Comparison of ENCODE assay signal across 11 cellular contexts in genomic region chr5:32388429-32389111, GRCh38. TPM values are rescaled to one million over a fixed set of nuclear protein-coding genes. Genes with fewer than 3 reads are reported as not detected.
DNase-seq lines count a peak whose midpoint lies in the region; ATAC-seq and TF ChIP-seq lines count a peak whose summit lies in the region.
"Had no signal": no experiment of that assay in that cellular context is flagged by ENCODE, and none has a peak within 500 bp of the region (broad histone marks: within the 10 kb centered on the region; RNA-seq: fewer than 3 reads in every experiment).

No MANE protein-coding gene starts in this region.

- H3K27ac ChIP-seq in dorsolateral prefrontal cortex = peak overlapping the region in 57 of 59 donors; percentile 4 to 92 (median 71)
- H3K27ac ChIP-seq: RWPE1 had no signal

- no peaks in the 10 kb centered on the region for H3K27me3 Mint-ChIP-seq in activated CD8-positive, alpha-beta memory T cell treated with anti-CD3 and anti-CD28 coated beads, Interleukin-2, amount 10 ng/mL, durations not matched to agents 7 days and 5 days

- ATAC-seq in activated CD8-positive, alpha-beta memory T cell treated with anti-CD3 and anti-CD28 coated beads, Interleukin-2, amount 10 ng/mL, durations not matched to agents 7 days and 5 days = no peak
- ATAC-seq in HG03280 (IDR thresholded peaks at IDR 0.05; ENCODE audit: unreplicated experiment) = no peak
- ATAC-seq in GM18519 (IDR thresholded peaks at IDR 0.05; ENCODE audit: low FRiP score, unreplicated experiment) = no peak

- CTCF ChIA-PET in activated CD8-positive, alpha-beta memory T cell treated with anti-CD3 and anti-CD28 coated beads, Interleukin-2, amount 10 ng/mL, durations not matched to agents 7 days and 5 days (lab: Charles Lee) = interaction anchor here (0.9 to 1.0 kb wide), 2 partner anchors 26 to 224 kb away, joined by 3 read pairs; no protein-coding TSS in a partner anchor

- no peak overlapping the region for H3K4me3 Mint-ChIP-seq in activated CD8-positive, alpha-beta memory T cell treated with anti-CD3 and anti-CD28 coated beads, Interleukin-2, amount 10 ng/mL, durations not matched to agents 7 days and 5 days

- DNase-seq in activated CD8-positive, alpha-beta memory T cell treated with anti-CD3 and anti-CD28 coated beads, Interleukin-2, amount 10 ng/mL, durations not matched to agents 7 days and 5 days = no peak
- no peak for DNase-seq in activated CD8-positive, alpha-beta memory T cell treated with anti-CD3 and anti-CD28 coated beads, Interleukin-2, amount 50 U/mL, for 48 hours
- DNase-seq in SIG-M5 (lab: John Stamatoyannopoulos, UW) = peak; percentile 32
- DNase-seq in dorsolateral prefrontal cortex = no peak
- DNase-seq in stromal cell of bone marrow (ENCODE audit: low read depth) = peak; percentile 67
- no peak for DNase-seq in KG1 (lab: John Stamatoyannopoulos, UW)
- DNase-seq: islet precursor cell, NCI-H1417 had no signal

- H3K27ac Mint-ChIP-seq in activated CD8-positive, alpha-beta memory T cell treated with anti-CD3 and anti-CD28 coated beads, Interleukin-2, amount 10 ng/mL, durations not matched to agents 7 days and 5 days = peak overlapping the region; percentile 76

- intact Hi-C loops in dorsolateral prefrontal cortex (cut with DNase I) = loop anchor here in 1 of 2 donors (10.0 kb wide), 1 partner anchor 56 kb away; the partner anchor contains the start of gene ZFR

- peak overlapping the region in 3 of 59 donors; percentile 1 to 13 (median 6) for H3K4me3 ChIP-seq in dorsolateral prefrontal cortex

- peaks cover 68% of the 10 kb centered on the region for H3K36me3 Mint-ChIP-seq in activated CD8-positive, alpha-beta memory T cell treated with anti-CD3 and anti-CD28 coated beads, Interleukin-2, amount 10 ng/mL, durations not matched to agents 7 days and 5 days

- H3K9me3 Mint-ChIP-seq in activated CD8-positive, alpha-beta memory T cell treated with anti-CD3 and anti-CD28 coated beads, Interleukin-2, amount 10 ng/mL, durations not matched to agents 7 days and 5 days (ENCODE audit: low read depth) = no peaks in the 10 kb centered on the region

- TF ChIP-seq CTCF in dorsolateral prefrontal cortex (IDR thresholded peaks at IDR 0.05 in 54 of 56, conservative IDR thresholded peaks at IDR 0.05 in 2 of 56; ENCODE audit: low read depth in 1 of 56, partially characterized antibody in 56 of 56) = no peak

- no peaks in the 10 kb centered on the region for H3K27me3 ChIP-seq in dorsolateral prefrontal cortex

- H3K4me1 Mint-ChIP-seq in activated CD8-positive, alpha-beta memory T cell treated with anti-CD3 and anti-CD28 coated beads, Interleukin-2, amount 10 ng/mL, durations not matched to agents 7 days and 5 days = peaks cover 15% of the 10 kb centered on the region

RNA-seq across cellular contexts. Expression of gene ZFR, which starts 56.0 kb away (rescaled TPM):
- total RNA-seq in activated CD8-positive, alpha-beta memory T cell treated with anti-CD3 and anti-CD28 coated beads, Interleukin-2, amount 10 ng/mL, durations not matched to agents 7 days and 5 days = 10 to 100 TPM; 39.8 to 56.0 TPM
- total RNA-seq in dorsolateral prefrontal cortex = 100 to 1,000 TPM in 80 of 120 experiments, 10 to 100 TPM in 40; 85.2 to 155 (median 104) TPM

Comparison
In these comparisons a context has a peak if more than half of its experiments do, and no peak if none do; other contexts are left out.
1. DNase-seq: peak in SIG-M5 (single experiment) and stromal cell of bone marrow (single experiment); none in activated CD8-positive, alpha-beta memory T cell treated with anti-CD3 and anti-CD28 coated beads, Interleukin-2, amount 10 ng/mL, durations not matched to agents 7 days and 5 days (single experiment), activated CD8-positive, alpha-beta memory T cell treated with anti-CD3 and anti-CD28 coated beads, Interleukin-2, amount 50 U/mL, for 48 hours (single experiment), dorsolateral prefrontal cortex (0 of 10) and KG1 (single experiment).